12 cellular contexts compared by ENCODE assay signal in genomic region chr17:28532063-28532960, GRCh38. TPM values are rescaled to one million over a fixed set of nuclear protein-coding genes. Genes with fewer than 3 reads are reported as not detected.
DNase-seq lines count a peak whose midpoint lies in the region.
"Had no signal": no experiment of that assay in that cellular context is flagged by ENCODE, and none has a peak within 500 bp of the region (broad histone marks: within the 10 kb centered on the region; RNA-seq: fewer than 3 reads in every experiment).

No MANE protein-coding gene starts in this region.

- H3K79me1 ChIP-seq in neuronal stem cell (ENCODE audit: low read depth, low read length), result no peaks in the 10 kb centered on the region

- H2BK15ac ChIP-seq in neuronal stem cell (ENCODE audit: low read length), result peak overlapping the region; percentile 20

- DNase-seq in NCI-H524 treated with DMSO at 0.1 percent for 48 hours (lab: John Stamatoyannopoulos, UW) (peak; percentile 81), neuronal stem cell (ENCODE audit: low spot score) (no peak), NCI-H1092 treated with DMSO at 0.1 percent for 48 hours (lab: John Stamatoyannopoulos, UW) (no peak), medulla oblongata (ENCODE audit: extremely low spot score) (no peak)
- DNase-seq: activated CD8-positive, alpha-beta T cell treated with anti-CD3 and anti-CD28 coated beads for 36 hours; mesendoderm; NCI-H1417; NCI-H345; SK-N-SH; stimulated activated naive CD8-positive, alpha-beta T cell treated with anti-CD3 and anti-CD28 coated beads, Interleukin-15, Interleukin-2, amounts not matched to agents 100 U/mL and 50 U/mL, for 24 hours had no signal

- no peak overlapping the region for H2BK12ac ChIP-seq in neuronal stem cell (ENCODE audit: low read length)

- no peak overlapping the region for H3K27ac ChIP-seq in neuronal stem cell (replicated peaks; ENCODE audit: low read length)

- H3K36me3 ChIP-seq in neuronal stem cell (replicated peaks in 1 of 2; ENCODE audit: control insufficient read depth in 2 of 2, insufficient read depth in 2 of 2, low read length in 2 of 2), result no peaks in the 10 kb centered on the region

- no peak overlapping the region for H3K14ac ChIP-seq in neuronal stem cell (ENCODE audit: low read length)

- no peaks in the 10 kb centered on the region for H3K9me3 ChIP-seq in neuronal stem cell (replicated peaks in 1 of 2; ENCODE audit: control insufficient read depth in 2 of 2, insufficient read depth in 1 of 2, low read depth in 1 of 2, low read length in 2 of 2)
- H3K9me3 ChIP-seq: SK-N-SH had no signal

- WGBS in neuronal stem cell (ENCODE audit: extremely low coverage in 2 of 2, insufficient read length in 2 of 2, insufficient replicate concordance in 1 of 2), 2 donors, result no CpG with 5 or more reads among the region's 7 CpGs

- peaks cover 0 to 41% (median 0%) of the 10 kb centered on the region in 3 experiments for H3K27me3 ChIP-seq in neuronal stem cell (ENCODE audit: control insufficient read depth in 3 of 3, insufficient read depth in 3 of 3, low read depth in 1 of 3, low read length in 3 of 3)

- H4K8ac ChIP-seq in neuronal stem cell (ENCODE audit: low read depth, low read length), result no peak overlapping the region

- no peak overlapping the region for H2AFZ ChIP-seq in neuronal stem cell (ENCODE audit: low read length)

- H3K4me2 ChIP-seq in neuronal stem cell (ENCODE audit: insufficient read depth, low read length, poor library complexity, severe bottlenecking), result no peak overlapping the region
- H3K4me2 ChIP-seq: SK-N-SH had no signal

- H3K4me3 ChIP-seq in neuronal stem cell (ENCODE audit: low read length in 2 of 2), result no peak overlapping the region

- H3K23ac ChIP-seq in neuronal stem cell (ENCODE audit: low read depth, low read length, poor library complexity), result no peak overlapping the region

- no peak overlapping the region for H4K91ac ChIP-seq in neuronal stem cell (ENCODE audit: low read depth, low read length, poor library complexity)

- no peak overlapping the region for H2BK5ac ChIP-seq in neuronal stem cell (ENCODE audit: low read length)

- no peak overlapping the region for H3K4ac ChIP-seq in neuronal stem cell (ENCODE audit: low read length)

- H3K4me1 ChIP-seq in neuronal stem cell (ENCODE audit: control insufficient read depth in 2 of 2, insufficient read depth in 1 of 2, low read depth in 1 of 2, low read length in 2 of 2), result peaks cover 9% of the 10 kb centered on the region in 2 donors

- no peak overlapping the region for H3K9ac ChIP-seq in neuronal stem cell (ENCODE audit: low read depth, low read length, poor library complexity)
- H3K9ac ChIP-seq: SK-N-SH had no signal

- H2BK120ac ChIP-seq in neuronal stem cell (ENCODE audit: low read depth, low read length), result no peak overlapping the region

- H2AK5ac ChIP-seq in neuronal stem cell (ENCODE audit: low read depth, low read length), result peak overlapping the region; percentile 54

- peak overlapping the region; percentile 65 for H3K18ac ChIP-seq in neuronal stem cell (ENCODE audit: low read length)

RNA-seq across cellular contexts. Expression of gene UNC119, which starts 20.1 kb away (rescaled TPM):
- 79.0 TPM for polyA plus RNA-seq in neuronal stem cell (2013, experiment 1 of 2)
- polyA plus RNA-seq in neuronal stem cell (2013, experiment 2 of 2), result 76.0 TPM

RNA-seq across cellular contexts. Expression of gene FOXN1, which starts 26.2 kb away (rescaled TPM):
- not detected for polyA plus RNA-seq in neuronal stem cell (2013, experiment 1 of 2)
- not detected for polyA plus RNA-seq in neuronal stem cell (2013, experiment 2 of 2)
- polyA plus RNA-seq: BJ, IgD-negative memory B cell, SK-N-SH had no signal

RNA-seq across cellular contexts. Expression of gene PIGS, which starts 39.0 kb away (rescaled TPM):
- 43.2 TPM for polyA plus RNA-seq in neuronal stem cell (2013, experiment 1 of 2)
- 43.8 TPM for polyA plus RNA-seq in neuronal stem cell (2013, experiment 2 of 2)

RNA-seq across cellular contexts. Expression of gene ALDOC, which starts 44.4 kb away (rescaled TPM):
- polyA plus RNA-seq in neuronal stem cell (2013, experiment 1 of 2), result 10.6 TPM
- polyA plus RNA-seq in neuronal stem cell (2013, experiment 2 of 2), result 10.9 TPM

RNA-seq across cellular contexts. Expression of gene SLC13A2, which starts 58.9 kb away (rescaled TPM):
- not detected for polyA plus RNA-seq in neuronal stem cell (2013, experiment 1 of 2)
- polyA plus RNA-seq in neuronal stem cell (2013, experiment 2 of 2), result not detected
- polyA plus RNA-seq: BJ, IgD-negative memory B cell, SK-N-SH had no signal
